Comparison of ENCODE assay signal across 13 cellular contexts in genomic region chr1:201016943-201017827, GRCh38. TPM values are rescaled to one million over a fixed set of nuclear protein-coding genes. Genes with fewer than 3 reads are reported as not detected.
A peak's percentile ranks its signal among the peaks of the same experiment; 100 is the strongest.
DNase-seq lines count a peak whose midpoint lies in the region; ATAC-seq, FAIRE-seq and TF ChIP-seq lines count a peak whose summit lies in the region.
"Had no signal": no experiment of that assay in that cellular context is flagged by ENCODE, and none has a peak within 500 bp of the region (broad histone marks: within the 10 kb centered on the region; RNA-seq: fewer than 3 reads in every experiment).

No MANE protein-coding gene starts in this region.

- peaks cover 8% of the 10 kb centered on the region for H3K27me3 Mint-ChIP-seq in neural progenitor cell (ENCODE audit: insufficient read depth, low read depth)

- H3K4me3 ChIP-seq in mesodermal cell (ENCODE audit: extremely low read depth, insufficient read depth, low read length, poor library complexity, severe bottlenecking) (no peak overlapping the region), neural progenitor cell (no peak overlapping the region), small intestine (ENCODE audit: low read depth in 1 of 2, low read length in 2 of 2) (no peak overlapping the region)
- H3K4me3 ChIP-seq: HAP-1, MG63, skin epidermis had no signal

- no peak overlapping the region for H3K4me3 Mint-ChIP-seq in neural progenitor cell

- no peaks in the 10 kb centered on the region for H3K36me3 Mint-ChIP-seq in neural progenitor cell

- H3K27ac Mint-ChIP-seq in neural progenitor cell: no peak overlapping the region

- H3K4me2 ChIP-seq in neural progenitor cell: no peak overlapping the region

- WGBS in mesodermal cell (ENCODE audit: insufficient coverage in 2 of 2), 2 experiments: 92 to 95% methylated on average over 4 to 6 of the region's 9 CpGs
- 82 to 88% (median 86%) methylated on average over 9 of the region's 9 CpGs for WGBS in small intestine, 3 donors

- no peak for FAIRE-seq in small intestine (lab: Jason Lieb, UNC)

- H3K27ac ChIP-seq in mesodermal cell (ENCODE audit: low read depth, low read length, severe bottlenecking): peak overlapping the region; percentile 16
- H3K27ac ChIP-seq in neural progenitor cell: no peak overlapping the region
- H3K27ac ChIP-seq in small intestine (ENCODE audit: low read depth in 1 of 2, low read length in 1 of 2): peak overlapping the region in 1 of 2 donors; percentile 0

- no peak for TF ChIP-seq CTCF in neural progenitor cell (IDR thresholded peaks at IDR 0.05)

- H2AFZ ChIP-seq in neural progenitor cell (replicated peaks): no peak overlapping the region

- no peaks in the 10 kb centered on the region for H3K27me3 ChIP-seq in neural progenitor cell
- H3K27me3 ChIP-seq in small intestine (ENCODE audit: control insufficient read depth in 2 of 2, insufficient read depth in 2 of 2, low read length in 2 of 2): no peaks in the 10 kb centered on the region
- H3K27me3 ChIP-seq: MG63 had no signal

- peaks cover 38% of the 10 kb centered on the region for H3F3A ChIP-seq in neural progenitor cell (ENCODE audit: low read depth)

- peaks cover 61% of the 10 kb centered on the region for H4K20me1 ChIP-seq in neural progenitor cell (ENCODE audit: low read depth)

- peak; percentile 32 for ATAC-seq in GM21619 (IDR thresholded peaks at IDR 0.05; ENCODE audit: unreplicated experiment)
- ATAC-seq in SK-N-SH treated with all-trans-retinoic acid at 6 μM for 48 hours: no peak; the same call in 2 of the 3 replicates

- H3K4me1 ChIP-seq in mesodermal cell (ENCODE audit: control insufficient read depth, insufficient read depth, low read length, poor library complexity, severe bottlenecking) (peaks cover 71% of the 10 kb centered on the region), neural progenitor cell (peaks cover 59% of the 10 kb centered on the region), small intestine (ENCODE audit: control insufficient read depth in 2 of 2, insufficient read depth in 1 of 2, low read depth in 1 of 2, low read length in 1 of 2) (peaks cover 10 to 38% of the 10 kb centered on the region in 2 donors)

- no peaks in the 10 kb centered on the region for H3K36me3 ChIP-seq in mesodermal cell (ENCODE audit: control insufficient read depth, insufficient read depth, low read length)
- no peaks in the 10 kb centered on the region for H3K36me3 ChIP-seq in neural progenitor cell
- H3K36me3 ChIP-seq in small intestine (ENCODE audit: control insufficient read depth in 2 of 2, insufficient read depth in 2 of 2, low read length in 2 of 2): no peaks in the 10 kb centered on the region
- H3K36me3 ChIP-seq: HAP-1, MG63 had no signal

- H3K9me3 Mint-ChIP-seq in neural progenitor cell: no peaks in the 10 kb centered on the region

- H3K9me3 ChIP-seq in mesodermal cell (ENCODE audit: control insufficient read depth, low read length) (no peaks in the 10 kb centered on the region), neural progenitor cell (ENCODE audit: low read depth) (no peaks in the 10 kb centered on the region), small intestine (ENCODE audit: control insufficient read depth, low read depth) (no peaks in the 10 kb centered on the region)
- H3K9me3 ChIP-seq: HAP-1, MG63 had no signal

- peaks cover 24% of the 10 kb centered on the region for H3K79me2 ChIP-seq in neural progenitor cell (ENCODE audit: low read depth)

- DNase-seq in DMS 273 (lab: John Stamatoyannopoulos, UW; ENCODE audit: unreplicated experiment) (peak; percentile 93), amniotic stem cell (lab: John Stamatoyannopoulos, UW) (no peak), neural progenitor cell (ENCODE audit: low spot score) (no peak), small intestine (no peak), AG20443 (ENCODE audit: low spot score) (no peak)
- DNase-seq: EL, MG63, trophoblast cell had no signal

- H3K4me1 Mint-ChIP-seq in neural progenitor cell: peaks cover 70% of the 10 kb centered on the region

- no peak overlapping the region for H3K9ac ChIP-seq in neural progenitor cell

TF ChIP-seq in SK-N-SH treated with all-trans-retinoic acid at 6 μM for 48 hours, 23 proteins besides CTCF, POLR2A, EP300 and RAD21:
- TF ChIP-seq TCF4 (CRISPR knock-in tag; IDR thresholded peaks at IDR 0.05; ENCODE audit: borderline replicate concordance): 0 out of 2 replicates have a peak, but pooled peaks have one; percentile 15
- no peak for TF ChIP-seq CSRNP3 (CRISPR knock-in tag; IDR thresholded peaks at IDR 0.05)

RNA-seq across cellular contexts. Expression of gene KIF21B, which starts 6.3 kb away (rescaled TPM):
- polyA plus RNA-seq in mesodermal cell (2013, experiment 1 of 2): 12.8 TPM
- 9.6 TPM for polyA plus RNA-seq in mesodermal cell (2013, experiment 2 of 2)
- total RNA-seq in neural progenitor cell (ENCODE audit: low replicate concordance): 6.4 and 15.6 TPM in 2 replicates
- 10 to 100 TPM in 1 of 3 donors, 1 to 10 TPM in 1, under 1 TPM in 1; 0.89 to 12.9 (median 2.4) TPM for polyA plus RNA-seq in small intestine
